ENCODE assay signal across 19 cellular contexts in the genomic region with DNA sequence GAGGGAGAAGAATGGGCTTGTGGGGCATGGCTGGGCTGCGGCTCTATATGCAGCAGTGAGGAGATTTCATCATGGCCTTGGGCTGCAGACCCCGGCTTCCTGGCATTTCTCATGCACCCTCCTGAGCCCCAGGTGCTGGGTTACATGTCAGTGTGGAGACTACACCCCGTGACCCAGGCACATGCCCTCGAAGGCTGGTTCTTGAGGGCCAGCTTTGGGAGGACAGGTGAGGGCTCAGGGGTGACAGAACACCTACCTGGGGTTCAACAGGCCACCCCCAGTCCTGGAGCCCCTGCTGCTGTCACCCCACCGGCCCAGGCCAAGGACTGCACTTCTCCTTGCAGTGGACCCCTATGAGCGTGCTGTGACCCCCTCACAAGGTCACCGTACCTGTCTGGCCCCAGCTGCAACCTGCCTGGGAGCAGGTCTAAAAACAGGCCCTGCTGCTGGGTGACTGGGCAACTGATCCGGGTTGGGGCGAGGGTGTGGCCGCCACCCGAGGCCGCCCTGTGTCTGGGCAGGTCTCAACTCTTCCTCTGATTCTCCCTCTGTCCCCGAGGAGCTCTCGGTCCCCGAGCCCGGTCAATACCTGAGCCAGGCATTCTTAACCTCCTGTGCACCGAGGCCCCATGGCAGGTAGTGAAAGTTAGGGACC.
DNase-seq lines count a peak whose midpoint lies in the region; ATAC-seq and TF ChIP-seq lines count a peak whose summit lies in the region.
"Had no signal": no experiment of that assay in that cellular context is flagged by ENCODE, and none has a peak within 500 bp of the region (broad histone marks: within the 10 kb centered on the region; RNA-seq: fewer than 3 reads in every experiment).

No MANE protein-coding gene starts in this region.

- H3K9me3 ChIP-seq in neuronal stem cell (replicated peaks in 1 of 2; ENCODE audit: control insufficient read depth in 2 of 2, insufficient read depth in 1 of 2, low read depth in 1 of 2, low read length in 2 of 2): peaks cover 0 to 2% of the 10 kb centered on the region in 2 donors
- H3K9me3 ChIP-seq in upper lobe of left lung: no peaks in the 10 kb centered on the region
- H3K9me3 ChIP-seq: prostate gland had no signal

- peak overlapping the region; percentile 54 for H2BK5ac ChIP-seq in neuronal stem cell (ENCODE audit: low read length)

- H3K4me1 ChIP-seq in neuronal stem cell (ENCODE audit: control insufficient read depth in 2 of 2, insufficient read depth in 1 of 2, low read depth in 1 of 2, low read length in 2 of 2): peaks cover 8 to 13% of the 10 kb centered on the region in 2 donors
- H3K4me1 ChIP-seq in upper lobe of left lung: peaks cover 13 to 34% (median 21%) of the 10 kb centered on the region in 4 donors
- H3K4me1 ChIP-seq: prostate gland had no signal

- no peak overlapping the region for H2BK120ac ChIP-seq in neuronal stem cell (ENCODE audit: low read depth, low read length)

- H3K18ac ChIP-seq in neuronal stem cell (ENCODE audit: low read length): no peak overlapping the region

- H4K91ac ChIP-seq in neuronal stem cell (ENCODE audit: low read depth, low read length, poor library complexity): no peak overlapping the region

- H3K4me3 ChIP-seq in neuronal stem cell (ENCODE audit: low read length in 2 of 2) (no peak overlapping the region), upper lobe of left lung (no peak overlapping the region)
- H3K4me3 ChIP-seq: GM12878, prostate gland had no signal

- no peak overlapping the region for H4K8ac ChIP-seq in neuronal stem cell (ENCODE audit: low read depth, low read length)

- WGBS in neuronal stem cell (ENCODE audit: extremely low coverage in 2 of 2, insufficient read length in 2 of 2, insufficient replicate concordance in 1 of 2), 2 donors: no CpG with 5 or more reads among the region's 17 CpGs
- 87 to 89% methylated on average over 10 to 17 of the region's 17 CpGs for WGBS in upper lobe of left lung, 2 donors

- ATAC-seq in Right ventricle myocardium superior (ENCODE audit: poor library complexity) (no peak), upper lobe of left lung (ENCODE audit: low FRiP score in 2 of 2) (no peak), HG02763 (IDR thresholded peaks at IDR 0.05; ENCODE audit: unreplicated experiment) (no peak), SK-N-SH treated with all-trans-retinoic acid at 6 μM for 48 hours (no peak)
- ATAC-seq: activated T-cell treated with anti-CD3 and anti-CD28 coated beads, Interleukin-2, amount 50 U/mL, for 72 hours; GM12878 had no signal

- TF ChIP-seq EP300 in upper lobe of left lung (IDR thresholded peaks at IDR 0.05): no peak

- H2AK5ac ChIP-seq in neuronal stem cell (ENCODE audit: low read depth, low read length): peak overlapping the region; percentile 89

- peak; percentile 60 for DNase-seq in cardiac septum (ENCODE audit: low spot score)
- no peak for DNase-seq in Right ventricle myocardium superior
- DNase-seq in ecto neural progenitor cell (ENCODE audit: low spot score): peak; percentile 45
- DNase-seq in neuronal stem cell (ENCODE audit: low spot score): no peak
- peak; percentile 13 to 75 for DNase-seq in upper lobe of left lung
- DNase-seq in NCI-H1092 (lab: John Stamatoyannopoulos, UW): no peak
- DNase-seq: activated CD4-positive, alpha-beta T cell treated with anti-CD3 and anti-CD28 coated beads, Interleukin-2, amount 50 U/mL, for 4 hours; activated T-cell treated with anti-CD3 and anti-CD28 coated beads, Interleukin-2, amount 50 U/mL, for 72 hours; CD4-positive, CD25-positive, alpha-beta regulatory T cell; DMS153; NCI-H146; NCI-H2227 treated with DMSO at 0.1 percent for 48 hours; NCI-H774; stimulated activated CD8-positive, alpha-beta memory T cell treated with anti-CD3 and anti-CD28 coated beads, Interleukin-4, amount 100 ng/mL, for 48 hours; substantia nigra had no signal

- no peak overlapping the region for H2AFZ ChIP-seq in neuronal stem cell (ENCODE audit: low read length)

- H3K36me3 ChIP-seq in neuronal stem cell (replicated peaks in 1 of 2; ENCODE audit: control insufficient read depth in 2 of 2, insufficient read depth in 2 of 2, low read length in 2 of 2): no peaks in the 10 kb centered on the region
- H3K36me3 ChIP-seq in upper lobe of left lung: no peaks in the 10 kb centered on the region
- H3K36me3 ChIP-seq: prostate gland had no signal

- no peak for TF ChIP-seq POLR2A in upper lobe of left lung (IDR thresholded peaks at IDR 0.05)

- H3K23ac ChIP-seq in neuronal stem cell (ENCODE audit: low read depth, low read length, poor library complexity): no peak overlapping the region

- no peak overlapping the region for H3K9ac ChIP-seq in neuronal stem cell (ENCODE audit: low read depth, low read length, poor library complexity)

- no peaks in the 10 kb centered on the region for H3K79me1 ChIP-seq in neuronal stem cell (ENCODE audit: low read depth, low read length)

- H3K27ac ChIP-seq in neuronal stem cell (replicated peaks; ENCODE audit: low read length) (no peak overlapping the region), upper lobe of left lung (no peak overlapping the region)
- H3K27ac ChIP-seq: prostate gland had no signal

- H3K4me2 ChIP-seq in neuronal stem cell (ENCODE audit: insufficient read depth, low read length, poor library complexity, severe bottlenecking): no peak overlapping the region

- no peak overlapping the region for H3K14ac ChIP-seq in neuronal stem cell (ENCODE audit: low read length)

- no peak overlapping the region for H3K4ac ChIP-seq in neuronal stem cell (ENCODE audit: low read length)

- H2BK15ac ChIP-seq in neuronal stem cell (ENCODE audit: low read length): no peak overlapping the region

- TF ChIP-seq CTCF in upper lobe of left lung (IDR thresholded peaks at IDR 0.05): no peak

- no peak overlapping the region for H2BK12ac ChIP-seq in neuronal stem cell (ENCODE audit: low read length)

- H3K27me3 ChIP-seq in neuronal stem cell (ENCODE audit: control insufficient read depth in 3 of 3, insufficient read depth in 3 of 3, low read depth in 1 of 3, low read length in 3 of 3) (peaks cover 0 to 6% (median 4%) of the 10 kb centered on the region in 3 experiments), upper lobe of left lung (no peaks in the 10 kb centered on the region)

- intact Hi-C loops in cardiac septum (cut with DNase I) (loop anchor here (5.0 to 10.0 kb wide), 2 partner anchors 117 to 330 kb away; partner anchors contain the start of genes DUSP28 and RNPEPL1), Right ventricle myocardium superior (cut with DNase I) (loop anchor here (10.0 kb wide), 3 partner anchors 60 to 140 kb away; no protein-coding TSS in a partner anchor)

TF ChIP-seq in SK-N-SH treated with all-trans-retinoic acid at 6 μM for 48 hours, 23 proteins besides CTCF, POLR2A, EP300 and RAD21 (continues in another document):
- TF ChIP-seq ZFP3 (CRISPR knock-in tag; IDR thresholded peaks at IDR 0.05) (no peak), ZNF8 (CRISPR knock-in tag; IDR thresholded peaks at IDR 0.05) (no peak), POU6F1 (CRISPR knock-in tag; IDR thresholded peaks at IDR 0.05; ENCODE audit: borderline replicate concordance, low read depth) (no peak), SNAI2 (CRISPR knock-in tag; IDR thresholded peaks at IDR 0.05) (no peak), RARB (CRISPR knock-in tag; IDR thresholded peaks at IDR 0.05) (no peak), CSDC2 (CRISPR knock-in tag; IDR thresholded peaks at IDR 0.05) (no peak), TOX (CRISPR knock-in tag; IDR thresholded peaks at IDR 0.05; ENCODE audit: borderline replicate concordance) (no peak), ZC3H10 (CRISPR knock-in tag; IDR thresholded peaks at IDR 0.05) (no peak), ZFP30 (CRISPR knock-in tag; IDR thresholded peaks at IDR 0.05) (no peak), ZNF565 (CRISPR knock-in tag; conservative IDR thresholded peaks at IDR 0.05; ENCODE audit: low read depth) (no peak), BACH2 (CRISPR knock-in tag; IDR thresholded peaks at IDR 0.05; ENCODE audit: borderline replicate concordance) (no peak)
- TF ChIP-seq, protein P1, sequence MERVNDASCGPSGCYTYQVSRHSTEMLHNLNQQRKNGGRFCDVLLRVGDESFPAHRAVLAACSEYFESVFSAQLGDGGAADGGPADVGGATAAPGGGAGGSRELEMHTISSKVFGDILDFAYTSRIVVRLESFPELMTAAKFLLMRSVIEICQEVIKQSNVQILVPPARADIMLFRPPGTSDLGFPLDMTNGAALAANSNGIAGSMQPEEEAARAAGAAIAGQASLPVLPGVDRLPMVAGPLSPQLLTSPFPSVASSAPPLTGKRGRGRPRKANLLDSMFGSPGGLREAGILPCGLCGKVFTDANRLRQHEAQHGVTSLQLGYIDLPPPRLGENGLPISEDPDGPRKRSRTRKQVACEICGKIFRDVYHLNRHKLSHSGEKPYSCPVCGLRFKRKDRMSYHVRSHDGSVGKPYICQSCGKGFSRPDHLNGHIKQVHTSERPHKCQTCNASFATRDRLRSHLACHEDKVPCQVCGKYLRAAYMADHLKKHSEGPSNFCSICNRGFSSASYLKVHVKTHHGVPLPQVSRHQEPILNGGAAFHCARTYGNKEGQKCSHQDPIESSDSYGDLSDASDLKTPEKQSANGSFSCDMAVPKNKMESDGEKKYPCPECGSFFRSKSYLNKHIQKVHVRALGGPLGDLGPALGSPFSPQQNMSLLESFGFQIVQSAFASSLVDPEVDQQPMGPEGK (CRISPR knock-in tag; IDR thresholded peaks at IDR 0.05; ENCODE audit: borderline replicate concordance): no peak

Comparison
In these comparisons a context has a peak if more than half of its experiments do, and no peak if none do; other contexts are left out.
1. DNase-seq: peak in cardiac septum (single experiment), ecto neural progenitor cell (single experiment) and upper lobe of left lung (2 of 2); none in Right ventricle myocardium superior (single experiment), neuronal stem cell (single experiment) and NCI-H1092 (single experiment).